ENCODE assay signal across 8 cellular contexts in the genomic region with DNA sequence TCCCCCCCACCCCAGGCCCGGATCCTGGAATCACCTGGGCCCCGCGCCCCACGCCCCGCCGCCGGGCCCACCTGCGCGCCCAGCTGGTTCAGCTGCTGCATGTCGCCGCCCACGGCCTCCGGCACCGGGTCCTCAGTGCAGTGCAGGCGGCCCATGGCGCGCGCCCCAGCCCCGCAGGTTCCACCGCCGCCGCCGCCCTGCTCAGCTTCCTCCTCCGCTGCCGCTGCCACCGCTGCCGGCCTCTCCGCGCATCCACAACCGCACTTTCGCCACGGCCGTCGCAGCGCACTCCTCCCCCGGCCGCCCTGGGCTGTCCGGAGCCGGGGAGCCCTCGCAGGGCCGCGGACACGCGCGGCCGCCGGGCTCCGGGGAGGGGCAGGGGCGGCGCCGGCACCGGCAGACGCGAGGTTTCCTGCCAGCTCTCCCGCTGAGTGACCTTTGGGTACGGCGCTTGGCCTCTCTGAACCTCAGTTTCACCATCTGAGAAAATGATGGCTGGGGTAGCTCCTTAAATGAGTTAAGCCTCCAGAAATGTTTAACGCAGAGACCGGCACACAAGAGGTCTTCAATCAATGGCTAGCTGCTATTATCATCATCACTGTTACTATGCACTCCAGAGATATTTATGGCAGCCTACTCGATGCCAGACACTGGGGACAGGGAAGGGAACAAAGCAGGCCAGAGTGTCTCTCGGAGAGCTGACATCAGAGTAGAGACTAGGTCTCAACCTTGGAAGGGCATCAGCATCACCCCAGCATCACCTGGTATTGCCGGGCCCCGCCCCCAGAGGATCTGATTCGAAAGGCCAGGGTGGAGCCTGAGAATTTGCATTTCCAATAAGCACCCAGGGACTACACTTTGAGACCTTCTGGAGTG. TPM values are rescaled to one million over a fixed set of nuclear protein-coding genes. Genes with fewer than 3 reads are reported as not detected.
DNase-seq lines count a peak whose midpoint lies in the region; ATAC-seq, FAIRE-seq and TF ChIP-seq lines count a peak whose summit lies in the region.

A gene (minus strand): TSS at position 231 of the 876 bp plus-strand sequence. CDS start 76 bp downstream, at position 155.

- 3% methylated on average over 39 of the region's 64 CpGs for WGBS in A549 (ENCODE audit: missing lambda C conversion rate)
- 1 to 2% methylated on average over 41 to 50 of the region's 64 CpGs for WGBS in tibial nerve, 2 donors

- no peaks in the 10 kb centered on the region for H3K27me3 Mint-ChIP-seq in activated naive CD4-positive, alpha-beta T cell treated with anti-CD3 and anti-CD28 coated beads, Interleukin-2, amount 10 ng/mL, durations not matched to agents 7 days and 5 days
- H3K27me3 Mint-ChIP-seq in osteocyte (ENCODE audit: unreplicated experiment): no peaks in the 10 kb centered on the region

- H3K4me1 ChIP-seq in A549 (peaks cover 38% of the 10 kb centered on the region), SJCRH30 (peaks cover 4% of the 10 kb centered on the region; the same call in 1 of the 2 replicates), tibial nerve (peaks cover 0 to 30% (median 2%) of the 10 kb centered on the region in 4 donors)

- peak within 1 kb of the TSS; percentile 96 for H3K27ac Mint-ChIP-seq in activated naive CD4-positive, alpha-beta T cell treated with anti-CD3 and anti-CD28 coated beads, Interleukin-2, amount 10 ng/mL, durations not matched to agents 7 days and 5 days
- H3K27ac Mint-ChIP-seq in osteocyte (ENCODE audit: unreplicated experiment): peak within 1 kb of the TSS; percentile 93

- H3K27me3 ChIP-seq in HL-60 (ENCODE audit: insufficient read depth, poor library complexity, severe bottlenecking) (no peaks in the 10 kb centered on the region), SJCRH30 (peaks cover 6% of the 10 kb centered on the region; the same call in 1 of the 2 replicates), tibial nerve (no peaks in the 10 kb centered on the region)

- H3K9me3 Mint-ChIP-seq in activated naive CD4-positive, alpha-beta T cell treated with anti-CD3 and anti-CD28 coated beads, Interleukin-2, amount 10 ng/mL, durations not matched to agents 7 days and 5 days: no peaks in the 10 kb centered on the region
- H3K9me3 Mint-ChIP-seq in osteocyte (ENCODE audit: unreplicated experiment): no peaks in the 10 kb centered on the region

- peaks cover 43% of the 10 kb centered on the region for H3K4me1 Mint-ChIP-seq in activated naive CD4-positive, alpha-beta T cell treated with anti-CD3 and anti-CD28 coated beads, Interleukin-2, amount 10 ng/mL, durations not matched to agents 7 days and 5 days
- H3K4me1 Mint-ChIP-seq in osteocyte (ENCODE audit: unreplicated experiment): peaks cover 30% of the 10 kb centered on the region

- TF ChIP-seq POLR2A in A549 (IDR thresholded peaks at IDR 0.05; ENCODE audit: low read length) (peak; percentile 33), tibial nerve (IDR thresholded peaks at IDR 0.05) (no peak)

- peak in 1 of 2 experiments; percentile 69 for DNase-seq in A549 (ENCODE audit: low read depth in 1 of 2, low spot score in 1 of 2)
- peak in 1 of 2 experiments; percentile 61 for DNase-seq in HL-60 (ENCODE audit: low read depth in 1 of 2, low spot score in 1 of 2)
- DNase-seq in SJCRH30: peak; percentile 50 to 61
- DNase-seq in activated naive CD4-positive, alpha-beta T cell treated with anti-CD3 and anti-CD28 coated beads, Interleukin-2, amount 10 ng/mL, durations not matched to agents 7 days and 5 days: peak; percentile 82
- DNase-seq in glomerular visceral epithelial cell (ENCODE audit: extremely low spot score): peak; percentile 51
- peak; percentile 85 for DNase-seq in osteocyte (ENCODE audit: extremely low spot score, unreplicated experiment)
- DNase-seq in tibial nerve (ENCODE audit: low spot score in 2 of 2): peak in 1 of 2 donors; percentile 30

- ATAC-seq in A549 (peak; percentile 62 to 80), GM18868 (IDR thresholded peaks at IDR 0.05; ENCODE audit: unreplicated experiment) (peak; percentile 57)

- no peak for FAIRE-seq in A549 (lab: Jason Lieb, UNC)

- H3K4me3 Mint-ChIP-seq in activated naive CD4-positive, alpha-beta T cell treated with anti-CD3 and anti-CD28 coated beads, Interleukin-2, amount 10 ng/mL, durations not matched to agents 7 days and 5 days: peak within 1 kb of the TSS; percentile 98
- peak within 1 kb of the TSS; percentile 93 for H3K4me3 Mint-ChIP-seq in osteocyte (ENCODE audit: unreplicated experiment)

- CTCF ChIA-PET in A549 (lab: Yijun Ruan, JAX): interaction anchor here (0.5 to 3.0 kb wide), 8 partner anchors 12 to 264 kb away, joined by 3 to 21 read pairs (median 4); a partner anchor contains a TSS
- CTCF ChIA-PET in activated naive CD4-positive, alpha-beta T cell treated with anti-CD3 and anti-CD28 coated beads, Interleukin-2, amount 10 ng/mL, durations not matched to agents 7 days and 5 days (lab: Charles Lee): interaction anchor here (1.5 to 2.2 kb wide), 3 partner anchors 32 to 70 kb away, joined by 4 to 21 read pairs (median 4); a partner anchor contains a TSS

- peak within 1 kb of the TSS; percentile 88 to 97 for H3K27ac ChIP-seq in A549
- H3K27ac ChIP-seq in HL-60 (replicated peaks): peak within 1 kb of the TSS; percentile 65
- H3K27ac ChIP-seq in SJCRH30: no peak within 1 kb of the TSS
- peak within 1 kb of the TSS; percentile 61 to 91 (median 85) for H3K27ac ChIP-seq in tibial nerve

- H3K4me3 ChIP-seq in A549 (peak within 1 kb of the TSS; percentile 64), HL-60 (replicated peaks; ENCODE audit: insufficient read depth, low read length) (peak within 1 kb of the TSS; percentile 95), SJCRH30 (peak within 1 kb of the TSS; percentile 64), tibial nerve (peak within 1 kb of the TSS; percentile 69 to 87 (median 76))

- TF ChIP-seq EP300 in A549 (IDR thresholded peaks at IDR 0.05) (no peak), tibial nerve (IDR thresholded peaks at IDR 0.05) (no peak)

- POLR2A ChIA-PET in A549 (lab: Yijun Ruan, JAX): interaction anchor here (0.6 to 1.6 kb wide), 5 partner anchors 19 to 75 kb away, joined by 3 to 8 read pairs (median 4); a partner anchor contains a TSS

- peak within 1 kb of the TSS; percentile 94 for H3K4me2 ChIP-seq in A549

- TF ChIP-seq CTCF in A549 (IDR thresholded peaks at IDR 0.05) (no peak), HL-60 (IDR thresholded peaks at IDR 0.05; ENCODE audit: insufficient read depth, low read length) (no peak), osteocyte (IDR thresholded peaks at IDR 0.05) (no peak), tibial nerve (IDR thresholded peaks at IDR 0.05) (no peak)

- peaks cover 11% of the 10 kb centered on the region for H3K36me3 Mint-ChIP-seq in activated naive CD4-positive, alpha-beta T cell treated with anti-CD3 and anti-CD28 coated beads, Interleukin-2, amount 10 ng/mL, durations not matched to agents 7 days and 5 days
- no peaks in the 10 kb centered on the region for H3K36me3 Mint-ChIP-seq in osteocyte (ENCODE audit: unreplicated experiment)

- 0 out of 5 replicates have a peak, but pooled peaks of 1 of the 2 experiments have one; percentile 11 for TF ChIP-seq RAD21 in A549 (conservative IDR thresholded peaks at IDR 0.05 in 1 of 2, IDR thresholded peaks at IDR 0.05 in 1 of 2)

- H3K9me3 ChIP-seq in A549: no peaks in the 10 kb centered on the region
- no peaks in the 10 kb centered on the region for H3K9me3 ChIP-seq in SJCRH30 (replicated peaks)
- no peaks in the 10 kb centered on the region for H3K9me3 ChIP-seq in tibial nerve

- H3K36me3 ChIP-seq in SJCRH30: no peaks in the 10 kb centered on the region
- no peaks in the 10 kb centered on the region for H3K36me3 ChIP-seq in tibial nerve

TF ChIP-seq in A549, 52 proteins besides CTCF, POLR2A, EP300 and RAD21 (continues in another document):
- TF ChIP-seq, protein P1, sequence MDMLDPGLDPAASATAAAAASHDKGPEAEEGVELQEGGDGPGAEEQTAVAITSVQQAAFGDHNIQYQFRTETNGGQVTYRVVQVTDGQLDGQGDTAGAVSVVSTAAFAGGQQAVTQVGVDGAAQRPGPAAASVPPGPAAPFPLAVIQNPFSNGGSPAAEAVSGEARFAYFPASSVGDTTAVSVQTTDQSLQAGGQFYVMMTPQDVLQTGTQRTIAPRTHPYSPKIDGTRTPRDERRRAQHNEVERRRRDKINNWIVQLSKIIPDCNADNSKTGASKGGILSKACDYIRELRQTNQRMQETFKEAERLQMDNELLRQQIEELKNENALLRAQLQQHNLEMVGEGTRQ (IDR thresholded peaks at IDR 0.05): 0 out of 2 replicates have a peak, but pooled peaks have one; percentile 7
- TF ChIP-seq, protein P2, sequence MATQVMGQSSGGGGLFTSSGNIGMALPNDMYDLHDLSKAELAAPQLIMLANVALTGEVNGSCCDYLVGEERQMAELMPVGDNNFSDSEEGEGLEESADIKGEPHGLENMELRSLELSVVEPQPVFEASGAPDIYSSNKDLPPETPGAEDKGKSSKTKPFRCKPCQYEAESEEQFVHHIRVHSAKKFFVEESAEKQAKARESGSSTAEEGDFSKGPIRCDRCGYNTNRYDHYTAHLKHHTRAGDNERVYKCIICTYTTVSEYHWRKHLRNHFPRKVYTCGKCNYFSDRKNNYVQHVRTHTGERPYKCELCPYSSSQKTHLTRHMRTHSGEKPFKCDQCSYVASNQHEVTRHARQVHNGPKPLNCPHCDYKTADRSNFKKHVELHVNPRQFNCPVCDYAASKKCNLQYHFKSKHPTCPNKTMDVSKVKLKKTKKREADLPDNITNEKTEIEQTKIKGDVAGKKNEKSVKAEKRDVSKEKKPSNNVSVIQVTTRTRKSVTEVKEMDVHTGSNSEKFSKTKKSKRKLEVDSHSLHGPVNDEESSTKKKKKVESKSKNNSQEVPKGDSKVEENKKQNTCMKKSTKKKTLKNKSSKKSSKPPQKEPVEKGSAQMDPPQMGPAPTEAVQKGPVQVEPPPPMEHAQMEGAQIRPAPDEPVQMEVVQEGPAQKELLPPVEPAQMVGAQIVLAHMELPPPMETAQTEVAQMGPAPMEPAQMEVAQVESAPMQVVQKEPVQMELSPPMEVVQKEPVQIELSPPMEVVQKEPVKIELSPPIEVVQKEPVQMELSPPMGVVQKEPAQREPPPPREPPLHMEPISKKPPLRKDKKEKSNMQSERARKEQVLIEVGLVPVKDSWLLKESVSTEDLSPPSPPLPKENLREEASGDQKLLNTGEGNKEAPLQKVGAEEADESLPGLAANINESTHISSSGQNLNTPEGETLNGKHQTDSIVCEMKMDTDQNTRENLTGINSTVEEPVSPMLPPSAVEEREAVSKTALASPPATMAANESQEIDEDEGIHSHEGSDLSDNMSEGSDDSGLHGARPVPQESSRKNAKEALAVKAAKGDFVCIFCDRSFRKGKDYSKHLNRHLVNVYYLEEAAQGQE (IDR thresholded peaks at IDR 0.05): no peak
- no peak for TF ChIP-seq EHF (CRISPR knock-in tag; IDR thresholded peaks at IDR 0.05)
- TF ChIP-seq RFX5 (IDR thresholded peaks at IDR 0.05): peak; percentile 88

RNA-seq across cellular contexts. Expression of the gene that starts here (rescaled TPM):
- polyA plus RNA-seq in A549 (2011; rRNA removed) (74.1 and 86.3 TPM in 2 replicates), A549 (2017; fragmentation: RNase III; extraction: RNeasy Plus Mini Kit Qiagen cat#74134 plus additional on column Dnase treatment) (50.6 to 55.7 TPM (median 53.3 TPM) in 3 replicates)
- 41.4 and 51.8 TPM in 2 replicates for polyA plus RNA-seq in A549 (2012; cell fraction: cytosol; rRNA removed)
- 22.3 and 28.8 TPM in 2 replicates for polyA plus RNA-seq in A549 (2012; cell fraction: nucleus; rRNA removed)
- 22.5 and 28.8 TPM in 2 replicates for polyA minus RNA-seq in A549 (2011; rRNA and poly(A)+ RNA removed)
- total RNA-seq in SJCRH30 (2014; rRNA removed; shearing (Covaris generic)): 18.8 and 19.8 TPM in 2 replicates
- total RNA-seq in osteocyte (48.1 and 58.1 TPM in 2 replicates), tibial nerve (10 to 100 TPM; 14.1 to 33.2 (median 17.8) TPM)
